Comparison of ENCODE assay signal across 25 cellular contexts in genomic region chr1:117142200-117142599, GRCh38. TPM values are rescaled to one million over a fixed set of nuclear protein-coding genes. Genes with fewer than 3 reads are reported as not detected.
DNase-seq lines count a peak whose midpoint lies in the region; ATAC-seq and TF ChIP-seq lines count a peak whose summit lies in the region.
"Had no signal": no experiment of that assay in that cellular context is flagged by ENCODE, and none has a peak within 500 bp of the region (broad histone marks: within the 10 kb centered on the region; RNA-seq: fewer than 3 reads in every experiment).

No MANE protein-coding gene starts in this region.

- TF ChIP-seq RAD21 in SK-N-SH (IDR thresholded peaks at IDR 0.05; ENCODE audit: low read length): no peak

- peak; percentile 78 to 96 for TF ChIP-seq EP300 in SK-N-SH (IDR thresholded peaks at IDR 0.05; ENCODE audit: borderline replicate concordance in 1 of 2, low read depth in 1 of 2, low read length in 1 of 2)

- H3K27ac ChIP-seq in GM23248 (0 out of 2 replicates have a peak overlapping the region, but pooled peaks have one; percentile 6), SK-N-SH (ENCODE audit: low read depth in 2 of 2, low read length in 1 of 2) (peak overlapping the region in 1 of 2 experiments; percentile 92; a peak in 2 of 4 replicates)
- H3K27ac ChIP-seq: BLaER1 treated with 17β-estradiol and CSF1 and Interleukin-3, amounts not matched to agents 10 nM and 100 nM had no signal

- H3K4me3 ChIP-seq in GM23248: no peak overlapping the region
- no peak overlapping the region for H3K4me3 ChIP-seq in SK-N-SH (ENCODE audit: low read depth in 2 of 2, low read length in 1 of 2)
- H3K4me3 ChIP-seq in fibroblast of the aortic adventitia (ENCODE audit: low read depth, low read length): no peak overlapping the region
- H3K4me3 ChIP-seq: BLaER1 treated with 17β-estradiol and CSF1 and Interleukin-3, amounts not matched to agents 10 nM and 100 nM; smooth muscle cell had no signal

- peaks cover 29% of the 10 kb centered on the region for H3F3A ChIP-seq in GM23248 (ENCODE audit: insufficient read depth)
- H3F3A ChIP-seq in SK-N-SH (replicated peaks; ENCODE audit: insufficient read depth): peaks cover 20% of the 10 kb centered on the region

- in situ Hi-C loops in GM23248 (cut with MboI): no loop called here

- DNase-seq in AG09319 (ENCODE audit: extremely low read depth, low read depth) (peak; percentile 24), GM23248 (peak; percentile 38), SK-N-SH (peak; percentile 10), fibroblast of the aortic adventitia (ENCODE audit: low read depth) (peak; percentile 94), DMS53 treated with DMSO at 0.1 percent for 48 hours (lab: John Stamatoyannopoulos, UW; ENCODE audit: unreplicated experiment) (no peak), NCI-H345 treated with DMSO at 0.1 percent for 48 hours (lab: John Stamatoyannopoulos, UW; ENCODE audit: unreplicated experiment) (no peak), omental fat pad (ENCODE audit: low spot score) (no peak)
- DNase-seq: activated CD4-positive, alpha-beta memory T cell treated with anti-CD3 and anti-CD28 coated beads, Interleukin-2, amount 10 ng/mL, durations not matched to agents 7 days and 5 days; activated CD8-positive, alpha-beta memory T cell treated with anti-CD3 and anti-CD28 coated beads, Interleukin-2, amount 50 U/mL, for 48 hours; activated naive CD4-positive, alpha-beta T cell treated with anti-CD3 and anti-CD28 coated beads for 36 hours; Caco-2; DMS79 treated with DMSO at 0.1 percent for 48 hours; GOT3; KG1; kidney; midbrain; MM.1S; naive B cell; NCI-H1930; right cardiac atrium; SHP77; stimulated activated naive CD4-positive, alpha-beta T cell had no signal

- H3K4me1 ChIP-seq in GM23248 (ENCODE audit: insufficient read depth): peaks cover 31% of the 10 kb centered on the region
- peaks cover 2 to 32% of the 10 kb centered on the region in 2 experiments; a peak in 3 of 4 replicates for H3K4me1 ChIP-seq in SK-N-SH (ENCODE audit: control insufficient read depth in 1 of 2, insufficient read depth in 2 of 2, low read depth in 1 of 2, low read length in 1 of 2)
- H3K4me1 ChIP-seq: BLaER1 treated with 17β-estradiol and CSF1 and Interleukin-3, amounts not matched to agents 10 nM and 100 nM; Caco-2 had no signal

- POLR2A ChIA-PET in SK-N-SH (lab: Yijun Ruan, JAX): no interaction called here

- WGBS in GM23248 (ENCODE audit: low coverage in 1 of 2, low lambda C conversion rate in 2 of 2, missing lambda C conversion rate in 2 of 2), 2 experiments: 16 to 17% methylated on average over 2 of the region's 2 CpGs
- WGBS in SK-N-SH (ENCODE audit: low lambda C conversion rate): 56% methylated on average over 2 of the region's 2 CpGs

- H3K4me2 ChIP-seq in GM23248 (ENCODE audit: unreplicated experiment) (no peak overlapping the region), SK-N-SH (0 out of 2 replicates have a peak overlapping the region, but pooled peaks have one; percentile 23)
- H3K4me2 ChIP-seq: BLaER1 treated with 17β-estradiol and CSF1 and Interleukin-3, amounts not matched to agents 10 nM and 100 nM; smooth muscle cell had no signal

- CTCF ChIA-PET in SK-N-SH (lab: Yijun Ruan, JAX): interaction anchor here (1.5 to 5.1 kb wide), 3 partner anchors 13 to 27 kb away, joined by 3 to 25 read pairs (median 5); no protein-coding TSS in a partner anchor

- TF ChIP-seq CTCF in AG09319 (IDR thresholded peaks at IDR 0.05; ENCODE audit: low read depth, low read length) (no peak), SK-N-SH (IDR thresholded peaks at IDR 0.05) (no peak), fibroblast of the aortic adventitia (IDR thresholded peaks at IDR 0.05; ENCODE audit: insufficient read depth, low read length) (no peak), omental fat pad (IDR thresholded peaks at IDR 0.05) (no peak)

- ATAC-seq in HG03442 (IDR thresholded peaks at IDR 0.05; ENCODE audit: unreplicated experiment) (no peak), omental fat pad (ENCODE audit: low FRiP score) (no peak)
- ATAC-seq: right cardiac atrium had no signal

- H2AFZ ChIP-seq in GM23248: no peak overlapping the region
- no peak overlapping the region for H2AFZ ChIP-seq in SK-N-SH (ENCODE audit: low read depth)

- H4K20me1 ChIP-seq in GM23248 (ENCODE audit: insufficient read depth) (no peaks in the 10 kb centered on the region), SK-N-SH (ENCODE audit: insufficient read depth) (no peaks in the 10 kb centered on the region)
- H4K20me1 ChIP-seq: BLaER1 treated with 17β-estradiol and CSF1 and Interleukin-3, amounts not matched to agents 10 nM and 100 nM had no signal

- H3K27me3 ChIP-seq in GM23248 (replicated peaks; ENCODE audit: insufficient read depth) (no peaks in the 10 kb centered on the region), SK-N-SH (ENCODE audit: insufficient read depth) (no peaks in the 10 kb centered on the region)
- H3K27me3 ChIP-seq: BLaER1 treated with 17β-estradiol and CSF1 and Interleukin-3, amounts not matched to agents 10 nM and 100 nM had no signal

- no peaks in the 10 kb centered on the region for H3K79me2 ChIP-seq in GM23248 (ENCODE audit: insufficient read depth)
- H3K79me2 ChIP-seq in SK-N-SH (ENCODE audit: insufficient read depth): no peaks in the 10 kb centered on the region

- H3K9me3 ChIP-seq in GM23248 (ENCODE audit: low read depth) (no peaks in the 10 kb centered on the region), SK-N-SH (no peaks in the 10 kb centered on the region)
- H3K9me3 ChIP-seq: BLaER1 treated with 17β-estradiol and CSF1 and Interleukin-3, amounts not matched to agents 10 nM and 100 nM; Caco-2 had no signal

- H3K36me3 ChIP-seq in GM23248 (ENCODE audit: low read depth) (no peaks in the 10 kb centered on the region), SK-N-SH (replicated peaks in 1 of 2; ENCODE audit: control insufficient read depth in 1 of 2, insufficient read depth in 2 of 2, low read length in 1 of 2) (no peaks in the 10 kb centered on the region)
- H3K36me3 ChIP-seq: BLaER1 treated with 17β-estradiol and CSF1 and Interleukin-3, amounts not matched to agents 10 nM and 100 nM had no signal

- H3K9me2 ChIP-seq in GM23248 (ENCODE audit: insufficient read depth): no peaks in the 10 kb centered on the region
- no peaks in the 10 kb centered on the region for H3K9me2 ChIP-seq in SK-N-SH

- H3K9ac ChIP-seq in GM23248 (no peak overlapping the region), SK-N-SH (no peak overlapping the region)
- H3K9ac ChIP-seq: BLaER1 treated with 17β-estradiol and CSF1 and Interleukin-3, amounts not matched to agents 10 nM and 100 nM had no signal

TF ChIP-seq in SK-N-SH, 30 proteins besides CTCF, POLR2A, EP300 and RAD21 (continues in another document):
- TF ChIP-seq RXRA (IDR thresholded peaks at IDR 0.05; ENCODE audit: borderline replicate concordance, low read depth): 0 out of 2 replicates have a peak, but pooled peaks have one; percentile 13
- TF ChIP-seq YY1 (IDR thresholded peaks at IDR 0.05; ENCODE audit: low read depth): 0 out of 2 replicates have a peak, but pooled peaks have one; percentile 30
- no peak for TF ChIP-seq NRF1 (IDR thresholded peaks at IDR 0.05; ENCODE audit: low read depth, low read length)
- TF ChIP-seq, protein P1, sequence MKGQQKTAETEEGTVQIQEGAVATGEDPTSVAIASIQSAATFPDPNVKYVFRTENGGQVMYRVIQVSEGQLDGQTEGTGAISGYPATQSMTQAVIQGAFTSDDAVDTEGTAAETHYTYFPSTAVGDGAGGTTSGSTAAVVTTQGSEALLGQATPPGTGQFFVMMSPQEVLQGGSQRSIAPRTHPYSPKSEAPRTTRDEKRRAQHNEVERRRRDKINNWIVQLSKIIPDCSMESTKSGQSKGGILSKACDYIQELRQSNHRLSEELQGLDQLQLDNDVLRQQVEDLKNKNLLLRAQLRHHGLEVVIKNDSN (IDR thresholded peaks at IDR 0.05; ENCODE audit: borderline replicate concordance, low read depth): no peak
- TF ChIP-seq FOSL2 (IDR thresholded peaks at IDR 0.05; ENCODE audit: borderline replicate concordance, low read depth): peak; percentile 55; the same call in 1 of the 2 replicates
- TF ChIP-seq, protein P2, sequence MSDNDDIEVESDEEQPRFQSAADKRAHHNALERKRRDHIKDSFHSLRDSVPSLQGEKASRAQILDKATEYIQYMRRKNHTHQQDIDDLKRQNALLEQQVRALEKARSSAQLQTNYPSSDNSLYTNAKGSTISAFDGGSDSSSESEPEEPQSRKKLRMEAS (IDR thresholded peaks at IDR 0.05; ENCODE audit: low read depth): no peak
- peak; percentile 91; the same call in 1 of the 2 replicates for TF ChIP-seq TEAD4 (IDR thresholded peaks at IDR 0.05; ENCODE audit: borderline replicate concordance, insufficient read depth)
- TF ChIP-seq EZH2phosphoT487 (IDR thresholded peaks at IDR 0.05; ENCODE audit: borderline replicate concordance, low read depth): no peak
- no peak for TF ChIP-seq RFX5 (IDR thresholded peaks at IDR 0.05; ENCODE audit: low read length)
- peak; percentile 100 for TF ChIP-seq TCF12 (IDR thresholded peaks at IDR 0.05)

RNA-seq across cellular contexts. Expression of gene TRIM45, which starts 20.7 kb away (rescaled TPM):
- 0.51 and 0.76 TPM in 2 replicates for total RNA-seq in GM23248 (2014; rRNA removed; shearing (Covaris generic))
- polyA plus RNA-seq in GM23248 (2016; fragmentation: Nextera tagmentation; extraction: Ambion mirVana) (0.44 and 1.4 TPM in 2 replicates), SK-N-SH (2012; rRNA removed) (7.4 and 9.7 TPM in 2 replicates)
- 2.6 and 3.8 TPM in 2 replicates for polyA plus RNA-seq in SK-N-SH (2012; cell fraction: cytosol; rRNA removed)
- polyA plus RNA-seq in SK-N-SH (2012; cell fraction: nucleus; rRNA removed): 49.2 and 51.6 TPM in 2 replicates
- total RNA-seq in fibroblast of the aortic adventitia (ENCODE audit: low replicate concordance) (3.3 and 8.1 TPM in 2 replicates), omental fat pad (1 to 10 TPM in 2 of 4 donors, under 1 TPM in 2; 0.60 to 2.0 (median 0.87) TPM)

Comparison
In these comparisons a context has a peak if more than half of its experiments do, and no peak if none do; other contexts are left out.
1. DNase-seq: peak in AG09319 (single experiment), GM23248 (single experiment), SK-N-SH (single experiment) and fibroblast of the aortic adventitia (single experiment); none in DMS53 treated with DMSO at 0.1 percent for 48 hours (single experiment), NCI-H345 treated with DMSO at 0.1 percent for 48 hours (single experiment) and omental fat pad (single experiment).